Comparison of ENCODE assay signal across 8 cellular contexts in the genomic region with DNA sequence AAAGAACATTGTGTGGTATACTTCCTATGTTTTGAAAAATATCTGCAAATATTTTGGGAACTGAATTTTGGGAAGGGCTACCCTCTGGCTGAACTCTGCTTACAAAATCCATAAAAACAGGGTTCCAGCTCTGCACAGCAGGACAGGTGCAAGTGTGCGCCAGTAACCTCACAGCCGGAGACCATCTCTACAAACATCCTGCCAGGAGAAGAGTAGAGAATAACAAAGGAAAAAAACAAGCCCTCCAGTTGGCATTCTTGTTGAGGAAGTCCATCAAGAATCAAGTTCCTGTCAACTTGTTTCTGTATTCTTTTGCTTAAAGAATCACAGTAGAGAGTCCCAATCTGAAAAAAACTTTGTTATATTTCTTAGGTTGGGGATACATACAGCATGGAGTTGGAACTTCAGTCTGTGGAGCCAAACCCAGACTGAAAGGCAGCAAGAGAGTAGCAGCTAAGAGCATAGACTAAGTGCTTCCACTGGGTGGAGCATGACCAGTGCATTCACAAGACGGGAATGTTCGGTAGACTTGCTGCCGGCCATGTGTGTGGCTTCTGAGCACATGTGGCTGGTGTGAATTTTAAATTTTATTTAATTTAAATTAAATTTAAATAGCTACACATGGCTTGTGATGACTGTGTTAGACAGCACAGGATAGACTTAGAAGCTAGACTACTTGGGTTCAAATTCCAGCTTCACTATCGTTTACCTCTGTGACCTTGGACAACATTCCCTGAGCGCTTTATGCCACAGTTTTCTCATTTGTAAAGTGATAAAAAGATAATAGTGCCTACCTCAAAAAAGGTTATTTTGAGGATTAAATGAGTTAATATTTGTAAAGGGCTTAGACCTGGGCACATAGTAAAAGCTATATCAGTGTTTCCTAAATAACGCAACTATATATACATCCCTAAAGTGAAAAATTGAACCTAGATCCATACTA. TPM values are rescaled to one million over a fixed set of nuclear protein-coding genes. Genes with fewer than 3 reads are reported as not detected.
A peak's percentile ranks its signal among the peaks of the same experiment; 100 is the strongest.
DNase-seq lines count a peak whose midpoint lies in the region; ATAC-seq and TF ChIP-seq lines count a peak whose summit lies in the region.

No MANE protein-coding gene starts in this region.

- H3K27ac ChIP-seq in GM23248 (no peak overlapping the region), PC-3 (ENCODE audit: low read length) (no peak overlapping the region), foreskin keratinocyte (no peak overlapping the region)

- H3K4me1 ChIP-seq in GM23248 (ENCODE audit: insufficient read depth) (peaks cover 8% of the 10 kb centered on the region), PC-3 (ENCODE audit: insufficient read depth, low read length) (no peaks in the 10 kb centered on the region), foreskin keratinocyte (no peaks in the 10 kb centered on the region)

- H3K9me2 ChIP-seq in GM23248 (ENCODE audit: insufficient read depth): no peaks in the 10 kb centered on the region
- no peaks in the 10 kb centered on the region for H3K9me2 ChIP-seq in PC-3 (replicated peaks; ENCODE audit: low read length)

- H3K9me3 ChIP-seq in GM23248 (ENCODE audit: low read depth) (no peaks in the 10 kb centered on the region), PC-3 (ENCODE audit: low read length) (no peaks in the 10 kb centered on the region)

- H3K4me3 ChIP-seq in GM23248 (no peak overlapping the region), PC-3 (ENCODE audit: low read length) (no peak overlapping the region)

- H4K20me1 ChIP-seq in GM23248 (ENCODE audit: insufficient read depth) (peaks cover 24% of the 10 kb centered on the region), PC-3 (ENCODE audit: low read length) (no peaks in the 10 kb centered on the region)

- no peak overlapping the region for H3K9ac ChIP-seq in GM23248
- no peak overlapping the region for H3K9ac ChIP-seq in PC-3 (ENCODE audit: low read length)

- H3K79me2 ChIP-seq in GM23248 (ENCODE audit: insufficient read depth) (peaks cover 100% of the 10 kb centered on the region), PC-3 (ENCODE audit: low read length) (no peaks in the 10 kb centered on the region)

- H3K36me3 ChIP-seq in GM23248 (ENCODE audit: low read depth) (no peaks in the 10 kb centered on the region), PC-3 (ENCODE audit: low read depth, low read length) (no peaks in the 10 kb centered on the region)

- H2AFZ ChIP-seq in GM23248 (no peak overlapping the region), PC-3 (ENCODE audit: low read length) (no peak overlapping the region)

- H3K27me3 ChIP-seq in GM23248 (replicated peaks; ENCODE audit: insufficient read depth) (no peaks in the 10 kb centered on the region), PC-3 (ENCODE audit: low read length) (no peaks in the 10 kb centered on the region), foreskin keratinocyte (peaks cover 2% of the 10 kb centered on the region)

- TF ChIP-seq CTCF in PC-3 (conservative IDR thresholded peaks at IDR 0.05; ENCODE audit: low read depth, low read length) (peak; percentile 28; the same call in 1 of the 2 replicates), foreskin keratinocyte (conservative IDR thresholded peaks at IDR 0.05) (peak; percentile 35), omental fat pad (IDR thresholded peaks at IDR 0.05) (no peak)

- peak; percentile 58 for DNase-seq in GM23248
- peak; percentile 20 for DNase-seq in PC-3
- no peak for DNase-seq in foreskin keratinocyte
- DNase-seq in sciatic nerve (ENCODE audit: low spot score): no peak
- no peak for DNase-seq in NCI-H2171 treated with DMSO at 0.1 percent for 48 hours (lab: John Stamatoyannopoulos, UW)
- no peak for DNase-seq in omental fat pad (ENCODE audit: low spot score)
- no peak for DNase-seq in OCI-M2 (lab: John Stamatoyannopoulos, UW; ENCODE audit: unreplicated experiment)

- H3K4me2 ChIP-seq in GM23248 (ENCODE audit: unreplicated experiment) (no peak overlapping the region), PC-3 (ENCODE audit: low read length) (no peak overlapping the region)

- CTCF ChIA-PET in PC-3 (lab: Charles Lee): no interaction called here

- WGBS in GM23248 (ENCODE audit: low coverage in 1 of 2, low lambda C conversion rate in 2 of 2, missing lambda C conversion rate in 2 of 2), 2 experiments: 66 to 72% methylated on average over 8 of the region's 8 CpGs

- H3F3A ChIP-seq in GM23248 (ENCODE audit: insufficient read depth) (no peaks in the 10 kb centered on the region), PC-3 (ENCODE audit: low read length, unreplicated experiment) (no peaks in the 10 kb centered on the region)

- in situ Hi-C loops in GM23248 (cut with MboI): no loop called here

- peak; percentile 24; the same call in 1 of the 2 replicates for ATAC-seq in PC-3
- ATAC-seq in foreskin keratinocyte: peak; percentile 20
- peak; percentile 69 for ATAC-seq in sciatic nerve
- ATAC-seq in omental fat pad (ENCODE audit: low FRiP score): no peak
- no peak for ATAC-seq in GM19351 (IDR thresholded peaks at IDR 0.05; ENCODE audit: unreplicated experiment)

- POLR2A ChIA-PET in PC-3 (lab: Charles Lee; ENCODE audit: unreplicated experiment): no interaction called here

- intact Hi-C loops in PC-3 (cut with micrococcal nuclease): no loop called here
- intact Hi-C loops in sciatic nerve (cut with DNase I): no loop called here

- BruUV-seq in PC-3 (replicated peaks; lab: Mats Ljungman, UMichigan): no TSS peak

RNA-seq across cellular contexts. Expression of a gene that starts 41.9 kb away (rescaled TPM):
- total RNA-seq in GM23248 (2014; rRNA removed; shearing (Covaris generic)): 187 and 199 TPM in 2 replicates
- 52.6 and 57.7 TPM in 2 replicates for polyA plus RNA-seq in GM23248 (2016; fragmentation: Nextera tagmentation; extraction: Ambion mirVana)
- 202 and 235 TPM in 2 replicates for total RNA-seq in PC-3 (2014; rRNA removed)
- 135 and 147 TPM in 2 replicates for total RNA-seq in foreskin keratinocyte
- 30.1 and 35.7 TPM in 2 replicates for polyA plus RNA-seq in foreskin keratinocyte
- 1,016 TPM for total RNA-seq in sciatic nerve
- 1,000 to 10,000 TPM in 2 of 4 donors, 100 to 1,000 TPM in 2; 681 to 1,046 (median 964) TPM for total RNA-seq in omental fat pad

Comparison
In these comparisons a context has a peak if more than half of its experiments do, and no peak if none do; other contexts are left out.
1. DNase-seq: peak in GM23248 (single experiment) and PC-3 (single experiment); none in foreskin keratinocyte (0 of 2), sciatic nerve (single experiment), NCI-H2171 treated with DMSO at 0.1 percent for 48 hours (single experiment), omental fat pad (single experiment) and OCI-M2 (single experiment).
2. ATAC-seq: peak in PC-3 (single experiment), foreskin keratinocyte (single experiment) and sciatic nerve (single experiment); none in omental fat pad (single experiment) and GM19351 (single experiment).
3. CTCF ChIP-seq: peak in PC-3 (single experiment) and foreskin keratinocyte (single experiment); none in omental fat pad (0 of 3).